In the genomic region with DNA sequence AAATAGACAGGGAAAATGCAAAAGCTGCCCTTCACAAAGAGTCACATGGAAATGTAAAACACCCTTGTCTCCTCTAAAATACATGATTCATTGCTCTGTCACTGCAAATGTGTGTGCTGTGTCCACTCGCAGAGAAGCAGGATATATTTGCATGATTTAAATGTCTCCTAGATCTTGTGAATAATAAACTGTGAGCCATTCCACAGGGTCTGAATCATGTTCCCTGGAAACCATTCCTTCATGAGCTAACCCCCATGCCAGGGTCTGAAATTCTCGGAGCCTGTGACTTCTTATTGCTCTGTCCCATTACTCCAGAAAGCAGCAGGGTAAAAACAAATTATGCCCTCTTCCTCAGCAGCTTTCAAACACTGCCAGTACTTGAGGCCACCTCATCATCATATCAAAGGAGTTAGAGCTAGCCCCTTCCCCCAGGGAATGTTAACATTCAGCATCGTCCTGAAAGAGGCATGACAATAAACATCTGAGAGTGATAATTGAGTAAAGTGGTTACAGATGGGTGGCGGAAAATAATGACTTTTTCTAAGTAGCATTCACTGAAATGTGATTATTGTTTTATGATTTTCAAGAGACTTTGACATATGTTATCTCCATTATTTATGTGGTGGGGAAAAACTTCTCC, we compare ENCODE assay signal across 11 cellular contexts. TPM values are rescaled to one million over a fixed set of nuclear protein-coding genes. Genes with fewer than 3 reads are reported as not detected.
DNase-seq lines count a peak whose midpoint lies in the region; ATAC-seq, FAIRE-seq and TF ChIP-seq lines count a peak whose summit lies in the region.
"Had no signal": no experiment of that assay in that cellular context is flagged by ENCODE, and none has a peak within 500 bp of the region (broad histone marks: within the 10 kb centered on the region; RNA-seq: fewer than 3 reads in every experiment).

No MANE protein-coding gene starts in this region.

- H3K36me3 ChIP-seq in HUES48 (ENCODE audit: control insufficient read depth, insufficient read depth, low read length) (no peaks in the 10 kb centered on the region), RWPE2 (ENCODE audit: low read depth) (no peaks in the 10 kb centered on the region), heart left ventricle (no peaks in the 10 kb centered on the region)
- H3K36me3 ChIP-seq: BE2C, heart right ventricle had no signal

- peak overlapping the region; percentile 87 for H3K27ac ChIP-seq in HUES48 (ENCODE audit: low read depth, low read length)
- peak overlapping the region; percentile 47 for H3K27ac ChIP-seq in RWPE2 (ENCODE audit: poor library complexity, severe bottlenecking)
- H3K27ac ChIP-seq in heart left ventricle: no peak overlapping the region
- H3K27ac ChIP-seq: heart right ventricle had no signal

- peaks cover 22% of the 10 kb centered on the region for H3K4me1 ChIP-seq in HUES48 (ENCODE audit: control insufficient read depth, insufficient read depth, low read length)
- H3K4me1 ChIP-seq in RWPE2 (ENCODE audit: insufficient read depth, poor library complexity, severe bottlenecking): no peaks in the 10 kb centered on the region
- no peaks in the 10 kb centered on the region for H3K4me1 ChIP-seq in heart left ventricle
- H3K4me1 ChIP-seq: BE2C, heart right ventricle had no signal

- H3K27me3 ChIP-seq in HUES48 (ENCODE audit: control insufficient read depth, insufficient read depth, low read length) (peaks cover 22% of the 10 kb centered on the region; the same call in 1 of the 2 replicates), RWPE2 (ENCODE audit: insufficient read depth, poor library complexity, severe bottlenecking) (no peaks in the 10 kb centered on the region), heart left ventricle (peaks cover 0 to 8% (median 0%) of the 10 kb centered on the region in 9 donors)
- H3K27me3 ChIP-seq: BE2C had no signal

- WGBS in heart left ventricle, 4 donors: 31 to 42% (median 35%) methylated on average over 4 of the region's 4 CpGs

- H3K9me3 ChIP-seq in HUES48 (ENCODE audit: control insufficient read depth, insufficient read depth, low read length) (no peaks in the 10 kb centered on the region), RWPE2 (ENCODE audit: severe bottlenecking) (no peaks in the 10 kb centered on the region), heart left ventricle (peaks cover 0 to 8% (median 0%) of the 10 kb centered on the region in 12 donors)
- H3K9me3 ChIP-seq: BE2C had no signal

- no peak for FAIRE-seq in GM19239 (lab: Jason Lieb, UNC)

- DNase-seq in A172 (ENCODE audit: low spot score) (peak; percentile 90), RWPE2 (ENCODE audit: low spot score) (no peak), hepatic stellate cell (ENCODE audit: low spot score) (peak; percentile 73), retina (no peak), GM19239 (ENCODE audit: insufficient read length, low spot score) (no peak), OCI-M1 (lab: John Stamatoyannopoulos, UW) (no peak), heart left ventricle (no peak)
- DNase-seq: activated CD8-positive, alpha-beta T cell treated with anti-CD3 and anti-CD28 coated beads, Interleukin-2, amount 10 ng/mL, durations not matched to agents 7 days and 5 days; BE2C; heart right ventricle had no signal

- TF ChIP-seq CTCF in RWPE2 (IDR thresholded peaks at IDR 0.05; ENCODE audit: poor library complexity, severe bottlenecking): no peak
- TF ChIP-seq CTCF in heart left ventricle (IDR thresholded peaks at IDR 0.05): no peak

- H3K9ac ChIP-seq in HUES48 (ENCODE audit: low read depth, low read length): no peak overlapping the region

- H3K4me3 ChIP-seq in HUES48 (ENCODE audit: low read depth, low read length) (peak overlapping the region; percentile 44), RWPE2 (ENCODE audit: severe bottlenecking) (no peak overlapping the region), heart left ventricle (no peak overlapping the region)
- H3K4me3 ChIP-seq: heart right ventricle had no signal

- intact Hi-C loops in heart left ventricle (cut with DNase I): no loop called here

- ATAC-seq in RWPE2 (ENCODE audit: low read depth) (peak; percentile 100), heart left ventricle (no peak)
- ATAC-seq: activated CD8-positive, alpha-beta T cell treated with anti-CD3 and anti-CD28 coated beads, Interleukin-2, amount 10 ng/mL, durations not matched to agents 7 days and 5 days; heart right ventricle had no signal

- no peak for TF ChIP-seq POLR2A in heart left ventricle (IDR thresholded peaks at IDR 0.05)

RNA-seq across cellular contexts. Expression of gene CNGA3, which starts 11.7 kb away (rescaled TPM):
- total RNA-seq in A172 (2014; rRNA removed; shearing (Covaris generic)): not detected in 2 replicates
- under 1 TPM in 1 of 9 donors, not detected in 8; 0.43 TPM for total RNA-seq in heart left ventricle
- not detected for polyA plus RNA-seq in heart left ventricle
- total RNA-seq: activated CD8-positive, alpha-beta T cell treated with anti-CD3 and anti-CD28 coated beads, Interleukin-2, amount 10 ng/mL, durations not matched to agents 7 days and 5 days had no signal
- polyA plus RNA-seq: heart right ventricle had no signal

Comparison
In these comparisons a context has a peak if more than half of its experiments do, and no peak if none do; other contexts are left out.
1. DNase-seq: peak in A172 (single experiment) and hepatic stellate cell (single experiment); none in RWPE2 (single experiment), retina (single experiment), GM19239 (single experiment), OCI-M1 (single experiment) and heart left ventricle (0 of 5).
2. H3K27ac ChIP-seq: peak in HUES48 (single experiment) and RWPE2 (single experiment); none in heart left ventricle (0 of 12).